In the genomic region with DNA sequence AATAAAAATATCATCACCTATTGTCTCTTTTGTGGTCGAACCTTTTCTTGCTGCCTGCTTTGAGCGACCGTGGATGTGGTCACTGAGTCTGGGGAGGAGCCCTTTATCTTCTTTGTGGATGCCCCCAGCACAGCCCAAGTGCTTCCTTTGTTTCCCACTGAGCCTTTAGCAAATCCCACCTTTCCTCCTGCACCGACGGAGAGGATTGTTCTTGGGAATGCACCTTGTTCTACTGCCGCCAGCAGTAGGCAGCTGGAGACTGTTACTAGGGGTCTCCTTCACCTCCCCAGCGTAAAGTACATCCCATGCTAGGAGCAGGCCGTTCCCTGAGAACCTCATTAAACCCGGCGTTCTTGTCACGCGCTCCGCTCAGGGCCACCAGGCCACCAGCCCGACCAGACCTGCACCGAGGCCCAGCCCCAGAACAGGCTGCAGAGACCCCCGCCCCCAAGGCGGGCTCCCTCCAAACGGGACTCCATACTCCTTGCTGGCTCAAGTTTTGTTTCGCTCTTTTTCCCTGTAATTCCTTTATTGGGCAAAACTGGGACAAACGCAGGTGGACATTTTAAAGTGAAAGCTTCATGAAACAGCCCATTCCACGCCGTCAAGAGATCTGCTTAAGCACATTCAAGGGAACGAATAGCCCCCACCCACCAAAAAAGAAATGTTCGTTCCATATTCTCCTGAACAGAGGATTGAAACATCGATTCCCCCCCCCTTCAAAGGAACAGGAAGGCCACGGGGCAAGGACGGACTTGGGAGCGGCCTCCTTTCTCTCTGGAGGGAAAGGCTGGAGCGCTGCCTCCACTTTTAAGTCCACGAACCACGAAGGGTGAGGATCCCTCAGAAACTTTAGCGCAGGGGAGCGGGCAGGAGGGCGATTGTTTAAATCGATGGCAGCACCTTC, we compare ENCODE assay signal across 8 cellular contexts. TPM values are rescaled to one million over a fixed set of nuclear protein-coding genes. Genes with fewer than 3 reads are reported as not detected.
DNase-seq lines count a peak whose midpoint lies in the region; ATAC-seq, FAIRE-seq and TF ChIP-seq lines count a peak whose summit lies in the region.

No MANE protein-coding gene starts in this region.

- H3K27ac ChIP-seq in HL-60 (replicated peaks) (peak overlapping the region; percentile 99), Peyer's patch (peak overlapping the region; percentile 95 to 99 (median 98)), adipose tissue (ENCODE audit: low read depth, low read length) (peak overlapping the region; percentile 97), heart right ventricle (peak overlapping the region; percentile 97 to 100 (median 100)), pancreas (peak overlapping the region; percentile 94 to 99 (median 98))

- no peak for TF ChIP-seq CTCF in HL-60 (IDR thresholded peaks at IDR 0.05; ENCODE audit: insufficient read depth, low read length)
- peak in 1 of 6 experiments; percentile 29 for TF ChIP-seq CTCF in Peyer's patch (IDR thresholded peaks at IDR 0.05)
- peak in 2 of 9 donors; percentile 18 to 28 for TF ChIP-seq CTCF in heart right ventricle (IDR thresholded peaks at IDR 0.05)
- TF ChIP-seq CTCF in pancreas (IDR thresholded peaks at IDR 0.05): no peak

- H3K9me3 ChIP-seq in Peyer's patch: no peaks in the 10 kb centered on the region
- H3K9me3 ChIP-seq in heart right ventricle: no peaks in the 10 kb centered on the region
- no peaks in the 10 kb centered on the region for H3K9me3 ChIP-seq in pancreas

- peak; percentile 82 for DNase-seq in COR-L47 (lab: John Stamatoyannopoulos, UW)
- peak; percentile 52 to 65 for DNase-seq in HL-60 (ENCODE audit: low read depth in 1 of 2, low spot score in 1 of 2)
- DNase-seq in Peyer's patch: peak; percentile 46 to 80 (median 79)
- peak; percentile 55 to 57 for DNase-seq in heart right ventricle
- peak; percentile 58 to 76 (median 66) for DNase-seq in pancreas

- no peak for FAIRE-seq in pancreas (lab: Jason Lieb, UNC)

- intact Hi-C loops in heart right ventricle (cut with DNase I) (loop anchor here in 8 of 10 donors (1.0 to 5.0 kb wide), 8 partner anchors 36 to 181 kb away; no protein-coding TSS in a partner anchor), pancreas (cut with DNase I) (loop anchor here in 1 of 3 donors (10.0 kb wide), 1 partner anchor 63 kb away; no protein-coding TSS in a partner anchor)

- ATAC-seq in heart right ventricle (peak; percentile 6 to 60 (median 28)), pancreas (peak; percentile 13 to 41 (median 24)), HG03135 (IDR thresholded peaks at IDR 0.05; ENCODE audit: unreplicated experiment) (no peak), HG02870 (IDR thresholded peaks at IDR 0.05; ENCODE audit: unreplicated experiment) (no peak)

- H3K4me3 ChIP-seq in HL-60 (replicated peaks; ENCODE audit: insufficient read depth, low read length) (peak overlapping the region; percentile 98), Peyer's patch (peak overlapping the region; percentile 72 to 97 (median 83)), heart right ventricle (peak overlapping the region; percentile 59 to 97 (median 94)), pancreas (peak overlapping the region; percentile 66 to 98 (median 92))

- no peaks in the 10 kb centered on the region for H3K27me3 ChIP-seq in HL-60 (ENCODE audit: insufficient read depth, poor library complexity, severe bottlenecking)
- H3K27me3 ChIP-seq in Peyer's patch: no peaks in the 10 kb centered on the region
- no peaks in the 10 kb centered on the region for H3K27me3 ChIP-seq in heart right ventricle
- no peaks in the 10 kb centered on the region for H3K27me3 ChIP-seq in pancreas

- H3K36me3 ChIP-seq in Peyer's patch (peaks cover 0 to 19% (median 2%) of the 10 kb centered on the region in 3 donors), heart right ventricle (peaks cover 0 to 25% (median 19%) of the 10 kb centered on the region in 9 donors), pancreas (peaks cover 7 to 27% (median 23%) of the 10 kb centered on the region in 3 donors)

- 1% methylated on average over 35 of the region's 35 CpGs for WGBS in adipose tissue, 3 donors
- 3 to 5% methylated on average over 35 of the region's 35 CpGs for WGBS in heart right ventricle, 2 donors
- 1% methylated on average over 35 of the region's 35 CpGs for WGBS in pancreas, 2 donors

- H3K4me1 ChIP-seq in Peyer's patch (peaks cover 0 to 34% (median 4%) of the 10 kb centered on the region in 4 donors), heart right ventricle (peaks cover 13 to 50% (median 41%) of the 10 kb centered on the region in 9 donors), pancreas (peaks cover 9 to 37% (median 22%) of the 10 kb centered on the region in 3 donors)

- TF ChIP-seq POLR2A in Peyer's patch (IDR thresholded peaks at IDR 0.05): peak; percentile 12 to 35

RNA-seq across cellular contexts. Expression of a gene that starts 1.1 kb away (rescaled TPM):
- total RNA-seq in Peyer's patch: 100 to 1,000 TPM; 113 to 189 (median 140) TPM
- 100 to 1,000 TPM; 139 to 362 (median 309) TPM for polyA plus RNA-seq in adipose tissue
- total RNA-seq in heart right ventricle: 100 to 1,000 TPM in 8 of 10 donors, 10 to 100 TPM in 2; 94.5 to 460 (median 129) TPM
- 10 to 100 TPM; 81.7 to 93.4 TPM for polyA plus RNA-seq in heart right ventricle
- total RNA-seq in pancreas: 100 to 1,000 TPM; 127 to 447 (median 246) TPM
- 100 to 1,000 TPM; 141 to 246 TPM for polyA plus RNA-seq in pancreas

RNA-seq across cellular contexts. Expression of a gene that starts 23.4 kb away (rescaled TPM):
- total RNA-seq in Peyer's patch (10 to 100 TPM; 21.3 to 38.0 (median 31.1) TPM), heart right ventricle (10 to 100 TPM; 18.2 to 31.1 (median 21.6) TPM), pancreas (10 to 100 TPM; 21.7 to 43.4 (median 31.0) TPM)
- polyA plus RNA-seq in adipose tissue (10 to 100 TPM in 2 of 3 donors, 1 to 10 TPM in 1; 9.0 to 31.3 (median 25.5) TPM), heart right ventricle (10 to 100 TPM; 14.0 to 24.5 TPM), pancreas (10 to 100 TPM; 15.7 to 16.2 TPM)

RNA-seq across cellular contexts. Expression of a gene that starts 39.5 kb away (rescaled TPM):
- total RNA-seq in Peyer's patch (100 to 1,000 TPM in 2 of 4 donors, 10 to 100 TPM in 2; 75.1 to 189 (median 112) TPM), heart right ventricle (10 to 100 TPM in 5 of 10 donors, 1 to 10 TPM in 5; 4.9 to 56.8 (median 9.2) TPM), pancreas (100 to 1,000 TPM in 1 of 6 donors, 10 to 100 TPM in 5; 57.7 to 109 (median 69.7) TPM)
- polyA plus RNA-seq in adipose tissue (100 to 1,000 TPM in 2 of 3 donors, 10 to 100 TPM in 1; 67.7 to 151 (median 138) TPM), heart right ventricle (10 to 100 TPM; 16.4 to 26.6 TPM), pancreas (100 to 1,000 TPM; 137 to 150 TPM)

RNA-seq across cellular contexts. Expression of a gene that starts 46.4 kb away (rescaled TPM):
- total RNA-seq in Peyer's patch: 10 to 100 TPM in 3 of 4 donors, 1 to 10 TPM in 1; 6.5 to 18.2 (median 16.0) TPM
- 100 to 1,000 TPM in 2 of 3 donors, 10 to 100 TPM in 1; 38.7 to 292 (median 145) TPM for polyA plus RNA-seq in adipose tissue
- 100 to 1,000 TPM in 1 of 10 donors, 10 to 100 TPM in 9; 25.8 to 146 (median 35.5) TPM for total RNA-seq in heart right ventricle
- 100 to 1,000 TPM in 1 of 2 donors, 10 to 100 TPM in 1; 79.6 to 131 TPM for polyA plus RNA-seq in heart right ventricle
- 10 to 100 TPM in 3 of 6 donors, 1 to 10 TPM in 3; 8.3 to 14.2 (median 11.1) TPM for total RNA-seq in pancreas
- polyA plus RNA-seq in pancreas: 10 to 100 TPM; 27.7 to 29.5 TPM

RNA-seq across cellular contexts. Expression of a gene that starts 57.7 kb away (rescaled TPM):
- total RNA-seq in Peyer's patch: 100 to 1,000 TPM in 3 of 4 donors, 10 to 100 TPM in 1; 73.4 to 182 (median 134) TPM
- 100 to 1,000 TPM; 177 to 184 (median 177) TPM for polyA plus RNA-seq in adipose tissue
- total RNA-seq in heart right ventricle: 100 to 1,000 TPM in 1 of 10 donors, 10 to 100 TPM in 9; 74.7 to 117 (median 82.2) TPM
- polyA plus RNA-seq in heart right ventricle: 100 to 1,000 TPM; 140 to 282 TPM
- 10 to 100 TPM; 53.5 to 94.1 (median 60.2) TPM for total RNA-seq in pancreas
- 100 to 1,000 TPM in 1 of 2 donors, 10 to 100 TPM in 1; 92.6 to 104 TPM for polyA plus RNA-seq in pancreas

Comparison
In these comparisons a context has a peak if more than half of its experiments do, and no peak if none do; other contexts are left out.
1. ATAC-seq: peak in heart right ventricle (8 of 8) and pancreas (4 of 4); none in HG03135 (single experiment) and HG02870 (single experiment).
2. Peak in every context shown above with its lines, with median percentiles within 50 percentile points of each other: DNase-seq, H3K27ac ChIP-seq and H3K4me3 ChIP-seq.